In the genomic region with DNA sequence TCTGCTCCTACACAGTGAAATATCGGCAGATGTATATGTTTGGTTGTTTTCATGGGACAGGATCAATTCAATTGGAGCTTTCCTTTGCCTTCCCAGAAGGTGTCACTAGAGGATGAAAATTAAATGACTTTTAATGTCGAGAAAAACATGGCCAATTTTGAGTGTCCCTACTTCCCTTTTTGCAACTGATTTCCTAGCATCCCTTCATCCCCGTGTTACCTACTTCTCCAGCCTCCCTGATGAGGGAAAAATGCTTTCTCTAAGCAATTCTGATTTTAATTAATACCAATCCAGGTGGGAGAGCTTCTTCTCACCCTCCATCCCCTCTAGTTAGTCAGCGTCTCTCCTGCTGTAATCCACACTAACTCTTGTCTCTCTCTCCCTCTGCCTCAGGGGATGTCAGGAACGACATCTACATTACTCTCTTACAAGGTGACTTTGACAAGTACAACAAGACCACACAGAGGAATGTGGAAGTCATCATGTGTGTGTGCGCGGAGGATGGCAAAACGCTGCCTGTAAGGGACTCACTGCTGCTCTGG, we compare ENCODE assay signal across 8 cellular contexts.
DNase-seq lines count a peak whose midpoint lies in the region; ATAC-seq and TF ChIP-seq lines count a peak whose summit lies in the region.

No MANE protein-coding gene starts in this region.

- TF ChIP-seq CTCF in GM10248 (IDR thresholded peaks at IDR 0.05; ENCODE audit: control extremely low read depth, extremely low read depth, low read depth, missing control alignments) = peak; percentile 46
- TF ChIP-seq CTCF in NB4 (IDR thresholded peaks at IDR 0.05; ENCODE audit: low read depth, low read length) = no peak
- TF ChIP-seq CTCF in chondrocyte (IDR thresholded peaks at IDR 0.05) = peak; percentile 88
- TF ChIP-seq CTCF in neural cell (IDR thresholded peaks at IDR 0.05; ENCODE audit: poor library complexity, severe bottlenecking) = peak; percentile 90
- TF ChIP-seq CTCF in suprapubic skin (IDR thresholded peaks at IDR 0.05) = peak in 1 of 2 donors; percentile 15
- TF ChIP-seq CTCF in activated CD8-positive, alpha-beta T cell treated with anti-CD3 and anti-CD28 coated beads for 36 hours (IDR thresholded peaks at IDR 0.05) = no peak

- peak; percentile 26 for TF ChIP-seq EP300 in neural cell (conservative IDR thresholded peaks at IDR 0.05; ENCODE audit: poor library complexity, severe bottlenecking)
- TF ChIP-seq EP300 in suprapubic skin (IDR thresholded peaks at IDR 0.05) = no peak

- H3K9me3 ChIP-seq in neural cell (ENCODE audit: low read length) (no peaks in the 10 kb centered on the region), suprapubic skin (no peaks in the 10 kb centered on the region)

- H4K20me1 ChIP-seq in neural cell (ENCODE audit: insufficient read depth) = no peaks in the 10 kb centered on the region

- H3K9ac ChIP-seq in neural cell (ENCODE audit: low read length) = no peak overlapping the region

- no peak for DNase-seq in GM10248 (ENCODE audit: extremely low spot score)
- peak; percentile 19 for DNase-seq in NB4 (ENCODE audit: low read depth)
- no peak for DNase-seq in chondrocyte (ENCODE audit: low spot score)
- no peak for DNase-seq in suprapubic skin (ENCODE audit: low spot score in 2 of 2)
- DNase-seq in activated CD8-positive, alpha-beta T cell treated with anti-CD3 and anti-CD28 coated beads for 36 hours = no peak
- no peak for DNase-seq in stimulated activated CD4-positive, alpha-beta T cell treated with anti-CD3 and anti-CD28 coated beads, Interleukin-12 subunit alpha, Interleukin-12 subunit beta, amount 100 ng/mL, for 4 hours

- ATAC-seq in HG02623 (IDR thresholded peaks at IDR 0.05; ENCODE audit: unreplicated experiment) = no peak
- ATAC-seq in activated CD8-positive, alpha-beta T cell treated with anti-CD3 and anti-CD28 coated beads for 36 hours = no peak

- H2AFZ ChIP-seq in neural cell (ENCODE audit: low read depth, low read length) = no peak overlapping the region

- intact Hi-C loops in activated CD8-positive, alpha-beta T cell treated with anti-CD3 and anti-CD28 coated beads for 36 hours (cut with micrococcal nuclease) = no loop called here

- WGBS in suprapubic skin = 42% methylated on average over 8 of the region's 8 CpGs

- TF ChIP-seq POLR2A in NB4 (IDR thresholded peaks at IDR 0.05; ENCODE audit: extremely low read depth, insufficient read length) = no peak
- no peak for TF ChIP-seq POLR2A in suprapubic skin (IDR thresholded peaks at IDR 0.05)

- no peaks in the 10 kb centered on the region for H3K79me2 ChIP-seq in neural cell (replicated peaks; ENCODE audit: insufficient read depth, low read length)

- H3K36me3 ChIP-seq in neural cell (ENCODE audit: insufficient read depth, low read length) (no peaks in the 10 kb centered on the region), suprapubic skin (peaks cover 3% of the 10 kb centered on the region)

- H3K4me3 ChIP-seq in NB4 (ENCODE audit: low read depth, low read length) (no peak overlapping the region), neural cell (ENCODE audit: low read length) (peak overlapping the region; percentile 25), suprapubic skin (no peak overlapping the region)

- H3K4me3 Mint-ChIP-seq in chondrocyte (ENCODE audit: unreplicated experiment) = no peak overlapping the region
- H3K4me3 Mint-ChIP-seq in activated CD8-positive, alpha-beta T cell treated with anti-CD3 and anti-CD28 coated beads for 36 hours = no peak overlapping the region

- H3K9me2 ChIP-seq in neural cell (ENCODE audit: insufficient read depth, low read length) = no peaks in the 10 kb centered on the region

- H3K9me3 Mint-ChIP-seq in chondrocyte (ENCODE audit: low read depth) = no peaks in the 10 kb centered on the region
- H3K9me3 Mint-ChIP-seq in activated CD8-positive, alpha-beta T cell treated with anti-CD3 and anti-CD28 coated beads for 36 hours = no peaks in the 10 kb centered on the region

- H3K4me1 Mint-ChIP-seq in chondrocyte (ENCODE audit: low read depth) = peaks cover 38% of the 10 kb centered on the region
- H3K4me1 Mint-ChIP-seq in activated CD8-positive, alpha-beta T cell treated with anti-CD3 and anti-CD28 coated beads for 36 hours (ENCODE audit: low read depth) = peaks cover 18% of the 10 kb centered on the region

- POLR2A ChIA-PET in GM10248 (lab: Yijun Ruan, JAX) = no interaction called here
- POLR2A ChIA-PET in activated CD8-positive, alpha-beta T cell treated with anti-CD3 and anti-CD28 coated beads for 36 hours (lab: Charles Lee) = no interaction called here

- H3K27ac ChIP-seq in neural cell (ENCODE audit: low read length) = no peak overlapping the region
- H3K27ac ChIP-seq in suprapubic skin = no peak overlapping the region

- no peak overlapping the region for H3K4me2 ChIP-seq in neural cell (ENCODE audit: low read length)

- peak; percentile 88 for TF ChIP-seq RAD21 in neural cell (conservative IDR thresholded peaks at IDR 0.05)

- H3K27me3 ChIP-seq in neural cell (ENCODE audit: insufficient read depth, low read depth, low read length) = no peaks in the 10 kb centered on the region
- H3K27me3 ChIP-seq in suprapubic skin = no peaks in the 10 kb centered on the region

- H3K27me3 Mint-ChIP-seq in chondrocyte (ENCODE audit: low read depth) = no peaks in the 10 kb centered on the region
- H3K27me3 Mint-ChIP-seq in activated CD8-positive, alpha-beta T cell treated with anti-CD3 and anti-CD28 coated beads for 36 hours = no peaks in the 10 kb centered on the region

- H3F3A ChIP-seq in neural cell (ENCODE audit: insufficient read depth, low read length, poor library complexity, severe bottlenecking) = no peaks in the 10 kb centered on the region

- CTCF ChIA-PET in GM10248 (lab: Yijun Ruan, JAX) = interaction anchor here (0.8 to 3.0 kb wide), 25 partner anchors 8 to 482 kb away, joined by 3 to 16 read pairs (median 4); a partner anchor contains a TSS
- CTCF ChIA-PET in activated CD8-positive, alpha-beta T cell treated with anti-CD3 and anti-CD28 coated beads for 36 hours (lab: Charles Lee) = no interaction called here

- H3K36me3 Mint-ChIP-seq in chondrocyte (ENCODE audit: low read depth) = no peaks in the 10 kb centered on the region
- peaks cover 54% of the 10 kb centered on the region for H3K36me3 Mint-ChIP-seq in activated CD8-positive, alpha-beta T cell treated with anti-CD3 and anti-CD28 coated beads for 36 hours (ENCODE audit: low read depth)

- H3K27ac Mint-ChIP-seq in chondrocyte (ENCODE audit: unreplicated experiment) = no peak overlapping the region
- no peak overlapping the region for H3K27ac Mint-ChIP-seq in activated CD8-positive, alpha-beta T cell treated with anti-CD3 and anti-CD28 coated beads for 36 hours

- H3K4me1 ChIP-seq in suprapubic skin = no peaks in the 10 kb centered on the region

TF ChIP-seq in neural cell, 6 proteins besides CTCF, POLR2A, EP300 and RAD21:
- TF ChIP-seq TAF1 (IDR thresholded peaks at IDR 0.05; ENCODE audit: low read depth) (no peak), EZH2 (IDR thresholded peaks at IDR 0.05; ENCODE audit: borderline replicate concordance, insufficient read depth, low read length, poor library complexity, severe bottlenecking) (no peak), MXI1 (conservative IDR thresholded peaks at IDR 0.05; ENCODE audit: poor library complexity, severe bottlenecking) (no peak), SMC3 (conservative IDR thresholded peaks at IDR 0.05; ENCODE audit: poor library complexity) (peak; percentile 92), POLR2AphosphoS5 (IDR thresholded peaks at IDR 0.05) (peak; percentile 44)
- TF ChIP-seq, protein P1, sequence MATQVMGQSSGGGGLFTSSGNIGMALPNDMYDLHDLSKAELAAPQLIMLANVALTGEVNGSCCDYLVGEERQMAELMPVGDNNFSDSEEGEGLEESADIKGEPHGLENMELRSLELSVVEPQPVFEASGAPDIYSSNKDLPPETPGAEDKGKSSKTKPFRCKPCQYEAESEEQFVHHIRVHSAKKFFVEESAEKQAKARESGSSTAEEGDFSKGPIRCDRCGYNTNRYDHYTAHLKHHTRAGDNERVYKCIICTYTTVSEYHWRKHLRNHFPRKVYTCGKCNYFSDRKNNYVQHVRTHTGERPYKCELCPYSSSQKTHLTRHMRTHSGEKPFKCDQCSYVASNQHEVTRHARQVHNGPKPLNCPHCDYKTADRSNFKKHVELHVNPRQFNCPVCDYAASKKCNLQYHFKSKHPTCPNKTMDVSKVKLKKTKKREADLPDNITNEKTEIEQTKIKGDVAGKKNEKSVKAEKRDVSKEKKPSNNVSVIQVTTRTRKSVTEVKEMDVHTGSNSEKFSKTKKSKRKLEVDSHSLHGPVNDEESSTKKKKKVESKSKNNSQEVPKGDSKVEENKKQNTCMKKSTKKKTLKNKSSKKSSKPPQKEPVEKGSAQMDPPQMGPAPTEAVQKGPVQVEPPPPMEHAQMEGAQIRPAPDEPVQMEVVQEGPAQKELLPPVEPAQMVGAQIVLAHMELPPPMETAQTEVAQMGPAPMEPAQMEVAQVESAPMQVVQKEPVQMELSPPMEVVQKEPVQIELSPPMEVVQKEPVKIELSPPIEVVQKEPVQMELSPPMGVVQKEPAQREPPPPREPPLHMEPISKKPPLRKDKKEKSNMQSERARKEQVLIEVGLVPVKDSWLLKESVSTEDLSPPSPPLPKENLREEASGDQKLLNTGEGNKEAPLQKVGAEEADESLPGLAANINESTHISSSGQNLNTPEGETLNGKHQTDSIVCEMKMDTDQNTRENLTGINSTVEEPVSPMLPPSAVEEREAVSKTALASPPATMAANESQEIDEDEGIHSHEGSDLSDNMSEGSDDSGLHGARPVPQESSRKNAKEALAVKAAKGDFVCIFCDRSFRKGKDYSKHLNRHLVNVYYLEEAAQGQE (IDR thresholded peaks at IDR 0.05; ENCODE audit: borderline replicate concordance) = no peak

Comparison
In these comparisons a context has a peak if more than half of its experiments do, and no peak if none do; other contexts are left out.
1. CTCF ChIP-seq: peak in GM10248 (single experiment), chondrocyte (single experiment) and neural cell (single experiment); none in NB4 (single experiment) and activated CD8-positive, alpha-beta T cell treated with anti-CD3 and anti-CD28 coated beads for 36 hours (single experiment).